In genomic region chr13:25085125-25085742, GRCh38 we compare ENCODE assay signal across 8 cellular contexts. TPM values are rescaled to one million over a fixed set of nuclear protein-coding genes. Genes with fewer than 3 reads are reported as not detected.
DNase-seq lines count a peak whose midpoint lies in the region; ATAC-seq and TF ChIP-seq lines count a peak whose summit lies in the region.

No MANE protein-coding gene starts in this region.

- peak; percentile 71 for DNase-seq in D341Med (ENCODE audit: low spot score)
- peak; percentile 61 for DNase-seq in GM20000 (ENCODE audit: low spot score)
- DNase-seq in NCI-H524 treated with DMSO at 0.1 percent for 48 hours (lab: John Stamatoyannopoulos, UW): peak; percentile 64
- DNase-seq in choroid plexus epithelial cell (ENCODE audit: low read depth): peak; percentile 67
- peak in 1 of 3 donors; percentile 57 for DNase-seq in mucosa of descending colon
- DNase-seq in stimulated activated naive CD4-positive, alpha-beta T cell (lab: John Stamatoyannopoulos, UW): no peak
- no peak for DNase-seq in NK-92 (lab: John Stamatoyannopoulos, UW; ENCODE audit: unreplicated experiment)

- ATAC-seq in mucosa of descending colon (no peak), HG03108 (IDR thresholded peaks at IDR 0.05; ENCODE audit: unreplicated experiment) (no peak)

- no peaks in the 10 kb centered on the region for H3K9me3 ChIP-seq in mucosa of descending colon

- H3K36me3 ChIP-seq in mucosa of descending colon (ENCODE audit: low read depth): no peaks in the 10 kb centered on the region

- H3K4me1 ChIP-seq in mucosa of descending colon (ENCODE audit: low read depth): no peaks in the 10 kb centered on the region

- TF ChIP-seq CTCF in GM20000 (IDR thresholded peaks at IDR 0.05; ENCODE audit: extremely low read depth, missing control alignments): peak; percentile 38
- peak; percentile 81 for TF ChIP-seq CTCF in choroid plexus epithelial cell (conservative IDR thresholded peaks at IDR 0.05; ENCODE audit: low read depth, low read length)
- peak; percentile 11 for TF ChIP-seq CTCF in mucosa of descending colon (IDR thresholded peaks at IDR 0.05)

- H3K4me3 ChIP-seq in choroid plexus epithelial cell (ENCODE audit: low read depth, low read length): no peak overlapping the region
- H3K4me3 ChIP-seq in mucosa of descending colon: no peak overlapping the region

- intact Hi-C loops in mucosa of descending colon (cut with DNase I, micrococcal nuclease): no loop called here

RNA-seq across cellular contexts. Expression of gene PABPC3, which starts 10.7 kb away (rescaled TPM):
- under 1 TPM in 2 of 3 donors, not detected in 1; 0.17 to 0.22 TPM for total RNA-seq in mucosa of descending colon

Comparison
In these comparisons a context has a peak if more than half of its experiments do, and no peak if none do; other contexts are left out.
1. DNase-seq: peak in D341Med (single experiment), GM20000 (single experiment), NCI-H524 treated with DMSO at 0.1 percent for 48 hours (single experiment) and choroid plexus epithelial cell (single experiment); none in stimulated activated naive CD4-positive, alpha-beta T cell (0 of 6) and NK-92 (single experiment).
2. CTCF ChIP-seq: peak in every context shown above with its lines; median percentile 81 in choroid plexus epithelial cell; 38 in GM20000; 11 in mucosa of descending colon.